In the genomic region with DNA sequence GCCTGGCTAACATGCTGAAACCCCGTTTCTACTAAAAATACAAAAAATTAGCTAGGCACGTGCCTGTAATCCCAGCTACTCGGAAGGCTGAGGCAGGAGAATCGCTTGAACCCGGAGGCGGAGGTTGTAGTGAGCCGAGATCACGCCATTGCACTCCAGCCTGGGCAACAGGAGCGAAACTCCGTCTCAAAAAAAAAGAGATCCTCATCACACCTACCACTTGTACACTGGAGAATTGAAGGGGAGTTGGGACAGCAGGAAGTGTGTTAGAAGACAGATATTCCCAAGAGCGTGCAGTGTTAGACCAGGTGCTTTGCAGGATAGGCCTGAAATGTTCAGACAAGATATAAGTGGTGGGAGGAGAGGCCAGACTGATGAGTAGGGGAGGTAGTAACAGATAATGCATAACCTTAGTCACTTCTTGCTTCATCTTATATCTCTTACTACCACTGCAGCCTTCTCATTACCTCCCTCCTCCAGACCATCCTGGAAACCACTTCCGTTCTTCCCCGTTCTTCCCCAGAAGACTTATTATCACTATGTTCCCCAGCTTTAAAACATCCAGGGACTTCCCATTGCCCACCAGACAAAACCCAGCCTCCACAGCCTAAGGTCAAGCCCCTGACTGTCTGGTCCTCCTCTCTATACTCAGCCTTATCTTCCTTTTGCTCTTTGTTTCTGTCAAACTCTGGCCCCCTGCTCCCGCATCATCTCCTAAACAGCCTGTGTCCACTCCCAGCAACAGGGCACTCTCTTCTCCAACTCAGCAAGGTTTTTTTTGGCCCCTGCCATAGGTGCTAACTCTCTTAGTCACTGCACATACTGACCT, we compare ENCODE assay signal across 16 cellular contexts. TPM values are rescaled to one million over a fixed set of nuclear protein-coding genes. Genes with fewer than 3 reads are reported as not detected.
DNase-seq lines count a peak whose midpoint lies in the region; ATAC-seq and TF ChIP-seq lines count a peak whose summit lies in the region.
"Had no signal": no experiment of that assay in that cellular context is flagged by ENCODE, and none has a peak within 500 bp of the region (broad histone marks: within the 10 kb centered on the region; RNA-seq: fewer than 3 reads in every experiment).

No MANE protein-coding gene starts in this region.

- in situ Hi-C loops in KBM-7 (cut with MboI; ENCODE audit: low pct_unique_long_range_greater_than_20kb, low sequenced_read_pairs): no loop called here

- TF ChIP-seq CTCF in CD14-positive monocyte (IDR thresholded peaks at IDR 0.05) (no peak), GM10248 (IDR thresholded peaks at IDR 0.05; ENCODE audit: control extremely low read depth, extremely low read depth, low read depth, missing control alignments) (no peak)

- intact Hi-C loops in CD14-positive monocyte (cut with micrococcal nuclease): no loop called here

- peak overlapping the region in 4 of 7 donors; percentile 0 to 25 (median 15) for H3K27ac Mint-ChIP-seq in CD14-positive monocyte
- H3K27ac Mint-ChIP-seq: activated CD8-positive, alpha-beta memory T cell treated with anti-CD3 and anti-CD28 coated beads, Interleukin-2, amount 10 ng/mL, durations not matched to agents 7 days and 5 days had no signal

- POLR2A ChIA-PET in GM10248 (lab: Yijun Ruan, JAX): no interaction called here

- DNase-seq in CD14-positive monocyte (ENCODE audit: low spot score) (no peak), KBM-7 (peak; percentile 76), amniotic epithelial cell (ENCODE audit: low read depth) (peak; percentile 99), islet precursor cell (peak; percentile 58), GM10248 (ENCODE audit: extremely low spot score) (no peak), NCI-H1417 treated with DMSO at 0.1 percent for 48 hours (lab: John Stamatoyannopoulos, UW) (no peak), 8988T (no peak)
- DNase-seq: activated CD4-positive, CD25-positive, alpha-beta regulatory T cell; activated CD8-positive, alpha-beta memory T cell treated with anti-CD3 and anti-CD28 coated beads, Interleukin-2, amount 10 ng/mL, durations not matched to agents 7 days and 5 days; left colon; natural killer cell; NCI-H1436 treated with DMSO at 0.1 percent for 48 hours; NCI-H510A; PC-3; retina had no signal

- no peaks in the 10 kb centered on the region for H3K9me3 Mint-ChIP-seq in CD14-positive monocyte
- H3K9me3 Mint-ChIP-seq: natural killer cell had no signal

- H3K27me3 Mint-ChIP-seq in CD14-positive monocyte (ENCODE audit: low read depth in 3 of 3): peaks cover 0 to 1% (median 0%) of the 10 kb centered on the region in 3 donors
- H3K27me3 Mint-ChIP-seq: activated CD8-positive, alpha-beta memory T cell treated with anti-CD3 and anti-CD28 coated beads, Interleukin-2, amount 10 ng/mL, durations not matched to agents 7 days and 5 days had no signal

- CTCF ChIA-PET in GM10248 (lab: Yijun Ruan, JAX): no interaction called here

- no peak overlapping the region for H3K4me3 Mint-ChIP-seq in CD14-positive monocyte
- H3K4me3 Mint-ChIP-seq: activated CD8-positive, alpha-beta memory T cell treated with anti-CD3 and anti-CD28 coated beads, Interleukin-2, amount 10 ng/mL, durations not matched to agents 7 days and 5 days; natural killer cell had no signal

- peaks cover 22 to 42% of the 10 kb centered on the region in 2 donors for H3K36me3 Mint-ChIP-seq in CD14-positive monocyte
- H3K36me3 Mint-ChIP-seq: natural killer cell had no signal

- ATAC-seq in GM18502 (IDR thresholded peaks at IDR 0.05; ENCODE audit: poor library complexity, unreplicated experiment): no peak
- ATAC-seq: activated CD8-positive, alpha-beta memory T cell treated with anti-CD3 and anti-CD28 coated beads, Interleukin-2, amount 10 ng/mL, durations not matched to agents 7 days and 5 days; left colon; natural killer cell; PC-3 had no signal

- peaks cover 2% of the 10 kb centered on the region for H3K4me1 Mint-ChIP-seq in CD14-positive monocyte

RNA-seq across cellular contexts. Expression of a gene that starts 21.3 kb away (rescaled TPM):
- polyA plus RNA-seq in CD14-positive monocyte: 1 to 10 TPM; 4.0 to 4.4 TPM

RNA-seq across cellular contexts. Expression of a gene that starts 34.8 kb away (rescaled TPM):
- polyA plus RNA-seq in CD14-positive monocyte: 10 to 100 TPM; 60.9 to 67.8 TPM

Comparison
In these comparisons a context has a peak if more than half of its experiments do, and no peak if none do; other contexts are left out.
1. DNase-seq: peak in KBM-7 (single experiment), amniotic epithelial cell (single experiment) and islet precursor cell (single experiment); none in CD14-positive monocyte (single experiment), GM10248 (single experiment), NCI-H1417 treated with DMSO at 0.1 percent for 48 hours (single experiment) and 8988T (single experiment).